ENCODE assay signal across 16 cellular contexts in genomic region chr4:137647375-137647774, GRCh38.
DNase-seq lines count a peak whose midpoint lies in the region; ATAC-seq, FAIRE-seq and TF ChIP-seq lines count a peak whose summit lies in the region.
"Had no signal": no experiment of that assay in that cellular context is flagged by ENCODE, and none has a peak within 500 bp of the region (broad histone marks: within the 10 kb centered on the region; RNA-seq: fewer than 3 reads in every experiment).

No MANE protein-coding gene starts in this region.

- no peak overlapping the region for H3K9ac ChIP-seq in kidney (ENCODE audit: low read length in 2 of 2)

- H3K27me3 Mint-ChIP-seq in activated CD4-positive, alpha-beta T cell treated with anti-CD3 and anti-CD28 coated beads, Interleukin-2, amount 10 ng/mL, durations not matched to agents 7 days and 5 days: no peaks in the 10 kb centered on the region
- H3K27me3 Mint-ChIP-seq: B cell had no signal

- H3K27ac Mint-ChIP-seq in activated CD4-positive, alpha-beta T cell treated with anti-CD3 and anti-CD28 coated beads, Interleukin-2, amount 10 ng/mL, durations not matched to agents 7 days and 5 days: no peak overlapping the region
- H3K27ac Mint-ChIP-seq: B cell, endodermal cell, GM23338 had no signal

- no peaks in the 10 kb centered on the region for H3K36me3 Mint-ChIP-seq in activated CD4-positive, alpha-beta T cell treated with anti-CD3 and anti-CD28 coated beads, Interleukin-2, amount 10 ng/mL, durations not matched to agents 7 days and 5 days (ENCODE audit: low read depth)

- FAIRE-seq in kidney (lab: Jason Lieb, UNC): no peak
- FAIRE-seq: astrocyte had no signal

- CTCF ChIA-PET in activated CD4-positive, alpha-beta T cell treated with anti-CD3 and anti-CD28 coated beads, Interleukin-2, amount 10 ng/mL, durations not matched to agents 7 days and 5 days (lab: Charles Lee): no interaction called here

- no peak for TF ChIP-seq POLR2A in esophagus squamous epithelium (IDR thresholded peaks at IDR 0.05)

- POLR2A ChIA-PET in activated CD4-positive, alpha-beta T cell treated with anti-CD3 and anti-CD28 coated beads, Interleukin-2, amount 10 ng/mL, durations not matched to agents 7 days and 5 days (lab: Charles Lee): no interaction called here

- ATAC-seq in GM18511 (IDR thresholded peaks at IDR 0.05; ENCODE audit: unreplicated experiment) (peak; percentile 92), HG02943 (IDR thresholded peaks at IDR 0.05; ENCODE audit: low read depth, unreplicated experiment) (peak; percentile 86), HG03575 (IDR thresholded peaks at IDR 0.05; ENCODE audit: extremely low read depth, insufficient number of reproducible peaks, low FRiP score, unreplicated experiment) (peak; percentile 66)
- ATAC-seq: GM23338 had no signal

- H3K4me1 ChIP-seq in kidney (ENCODE audit: control insufficient read depth in 1 of 2, insufficient read depth in 1 of 2, low read depth in 1 of 2, low read length in 2 of 2): no peaks in the 10 kb centered on the region
- no peaks in the 10 kb centered on the region for H3K4me1 ChIP-seq in esophagus squamous epithelium
- H3K4me1 ChIP-seq: vagina had no signal

- WGBS in esophagus squamous epithelium, 2 donors: 76 to 84% methylated on average over 1 of the region's 1 CpG

- TF ChIP-seq CTCF in GM20000 (IDR thresholded peaks at IDR 0.05; ENCODE audit: extremely low read depth, missing control alignments) (no peak), kidney (IDR thresholded peaks at IDR 0.05; ENCODE audit: borderline replicate concordance, extremely low read depth, insufficient read depth) (no peak), esophagus squamous epithelium (IDR thresholded peaks at IDR 0.05) (no peak)

- H3K9me3 ChIP-seq in kidney (ENCODE audit: control insufficient read depth in 1 of 2, low read length in 2 of 2): no peaks in the 10 kb centered on the region
- no peaks in the 10 kb centered on the region for H3K9me3 ChIP-seq in esophagus squamous epithelium
- H3K9me3 ChIP-seq: vagina had no signal

- intact Hi-C loops in kidney (cut with DNase I) (no loop called here), esophagus squamous epithelium (cut with DNase I) (no loop called here)

- no peak overlapping the region for H3K4me3 ChIP-seq in kidney (ENCODE audit: low read length in 2 of 2)
- H3K4me3 ChIP-seq in esophagus squamous epithelium: no peak overlapping the region
- H3K4me3 ChIP-seq: GM23338, vagina had no signal

- H3K27ac ChIP-seq in kidney (ENCODE audit: low read depth in 2 of 2, low read length in 2 of 2) (no peak overlapping the region), esophagus squamous epithelium (no peak overlapping the region)
- H3K27ac ChIP-seq: vagina had no signal

- H3K4me1 Mint-ChIP-seq in activated CD4-positive, alpha-beta T cell treated with anti-CD3 and anti-CD28 coated beads, Interleukin-2, amount 10 ng/mL, durations not matched to agents 7 days and 5 days: no peaks in the 10 kb centered on the region
- H3K4me1 Mint-ChIP-seq: B cell, endodermal cell, GM23338 had no signal

- H3K9me3 Mint-ChIP-seq in activated CD4-positive, alpha-beta T cell treated with anti-CD3 and anti-CD28 coated beads, Interleukin-2, amount 10 ng/mL, durations not matched to agents 7 days and 5 days: no peaks in the 10 kb centered on the region
- H3K9me3 Mint-ChIP-seq: endodermal cell, GM23338 had no signal

- no peak overlapping the region for H3K4me3 Mint-ChIP-seq in activated CD4-positive, alpha-beta T cell treated with anti-CD3 and anti-CD28 coated beads, Interleukin-2, amount 10 ng/mL, durations not matched to agents 7 days and 5 days
- H3K4me3 Mint-ChIP-seq: B cell, endodermal cell, GM23338 had no signal

- H3K27me3 ChIP-seq in esophagus squamous epithelium: no peaks in the 10 kb centered on the region
- H3K27me3 ChIP-seq: vagina had no signal

- DNase-seq in GM20000 (ENCODE audit: low spot score): peak; percentile 10
- no peak for DNase-seq in H4 (ENCODE audit: low spot score)
- no peak for DNase-seq in kidney
- no peak for DNase-seq in esophagus squamous epithelium (lab: John Stamatoyannopoulos, UW)
- DNase-seq in activated CD4-positive, alpha-beta T cell treated with anti-CD3 and anti-CD28 coated beads, Interleukin-2, amount 10 ng/mL, durations not matched to agents 7 days and 5 days: no peak
- DNase-seq: activated CD8-positive, alpha-beta memory T cell treated with anti-CD3 and anti-CD28 coated beads, Interleukin-2, amount 50 U/mL, for 4 hours; endodermal cell; NCI-H2171; T1000 had no signal

- no peaks in the 10 kb centered on the region for H3K36me3 ChIP-seq in kidney (ENCODE audit: control insufficient read depth in 1 of 2, insufficient read depth in 2 of 2, low read length in 2 of 2)
- no peaks in the 10 kb centered on the region for H3K36me3 ChIP-seq in esophagus squamous epithelium
- H3K36me3 ChIP-seq: vagina had no signal
